24 cellular contexts compared by ENCODE assay signal in genomic region chr4:55178226-55179005, GRCh38. TPM values are rescaled to one million over a fixed set of nuclear protein-coding genes. Genes with fewer than 3 reads are reported as not detected.
DNase-seq lines count a peak whose midpoint lies in the region; ATAC-seq and TF ChIP-seq lines count a peak whose summit lies in the region.
"Had no signal": no experiment of that assay in that cellular context is flagged by ENCODE, and none has a peak within 500 bp of the region (broad histone marks: within the 10 kb centered on the region; RNA-seq: fewer than 3 reads in every experiment).

No MANE protein-coding gene starts in this region.

- no peak overlapping the region for H3K23ac ChIP-seq in mesenchymal stem cell (ENCODE audit: low read length in 2 of 2)

- TF ChIP-seq CTCF in left ventricle myocardium inferior (IDR thresholded peaks at IDR 0.05; ENCODE audit: borderline replicate concordance) (no peak), upper lobe of left lung (IDR thresholded peaks at IDR 0.05) (no peak), thyroid gland (IDR thresholded peaks at IDR 0.05) (no peak)

- H3K4me1 ChIP-seq in left ventricle myocardium inferior (peaks cover 33% of the 10 kb centered on the region), mesenchymal stem cell (ENCODE audit: control insufficient read depth, insufficient read depth, low read depth, low read length) (peaks cover 7% of the 10 kb centered on the region), upper lobe of left lung (peaks cover 0 to 5% (median 2%) of the 10 kb centered on the region in 4 donors), thyroid gland (no peaks in the 10 kb centered on the region)
- H3K4me1 ChIP-seq: adrenal gland, breast epithelium, Peyer's patch, upper lobe of right lung had no signal

- 92% methylated on average over 4 of the region's 7 CpGs for WGBS in mesenchymal stem cell
- 51 to 54% methylated on average over 7 of the region's 7 CpGs for WGBS in upper lobe of left lung, 2 donors
- 71 to 79% methylated on average over 7 of the region's 7 CpGs for WGBS in thyroid gland, 2 donors

- no peak overlapping the region for H3K9ac ChIP-seq in mesenchymal stem cell (ENCODE audit: low read length)
- H3K9ac ChIP-seq: neural progenitor cell had no signal

- H3K36me3 ChIP-seq in left ventricle myocardium inferior (no peaks in the 10 kb centered on the region), mesenchymal stem cell (ENCODE audit: control insufficient read depth in 1 of 2, insufficient read depth in 2 of 2, low read depth in 1 of 2, low read length in 2 of 2) (no peaks in the 10 kb centered on the region), upper lobe of left lung (no peaks in the 10 kb centered on the region), thyroid gland (no peaks in the 10 kb centered on the region)
- H3K36me3 ChIP-seq: adrenal gland, breast epithelium, neural progenitor cell, Peyer's patch, upper lobe of right lung had no signal

- no peak overlapping the region for H4K91ac ChIP-seq in mesenchymal stem cell (ENCODE audit: low read length)

- peak overlapping the region; percentile 56 for H2BK120ac ChIP-seq in mesenchymal stem cell (ENCODE audit: low read depth, low read length)

- TF ChIP-seq EP300 in upper lobe of left lung (IDR thresholded peaks at IDR 0.05) = no peak

- H2BK5ac ChIP-seq in mesenchymal stem cell (ENCODE audit: low read depth, low read length, poor library complexity, severe bottlenecking) = no peak overlapping the region

- H3K27me3 ChIP-seq in left ventricle myocardium inferior (ENCODE audit: low read depth) = no peaks in the 10 kb centered on the region
- H3K27me3 ChIP-seq in mesenchymal stem cell (ENCODE audit: control insufficient read depth in 1 of 2, insufficient read depth in 1 of 2, low read length in 2 of 2) = no peaks in the 10 kb centered on the region
- H3K27me3 ChIP-seq in upper lobe of left lung = no peaks in the 10 kb centered on the region
- no peaks in the 10 kb centered on the region for H3K27me3 ChIP-seq in thyroid gland
- H3K27me3 ChIP-seq: adrenal gland, breast epithelium, neural progenitor cell, Peyer's patch, upper lobe of right lung had no signal

- H2AFZ ChIP-seq in mesenchymal stem cell (ENCODE audit: low read depth, low read length) = no peak overlapping the region
- H2AFZ ChIP-seq: neural progenitor cell had no signal

- peak overlapping the region; percentile 85 for H3K27ac ChIP-seq in left ventricle myocardium inferior (replicated peaks)
- no peak overlapping the region for H3K27ac ChIP-seq in mesenchymal stem cell (ENCODE audit: low read length, poor library complexity, severe bottlenecking)
- H3K27ac ChIP-seq in upper lobe of left lung = peak overlapping the region; percentile 4 to 49 (median 36)
- no peak overlapping the region for H3K27ac ChIP-seq in thyroid gland
- H3K27ac ChIP-seq: neural progenitor cell, Peyer's patch had no signal

- DNase-seq in left ventricle myocardium inferior (no peak), Right ventricle myocardium superior (no peak), dermis blood vessel endothelial cell (peak; percentile 93), mesenchymal stem cell (no peak), upper lobe of left lung (no peak), thyroid gland (no peak), H4 (ENCODE audit: low spot score) (no peak), NCI-H2171 treated with DMSO at 0.1 percent for 48 hours (lab: John Stamatoyannopoulos, UW) (no peak)
- DNase-seq: activated CD4-positive, alpha-beta T cell treated with anti-CD3 and anti-CD28 coated beads for 1 hour; activated CD8-positive, alpha-beta T cell treated with anti-CD3 and anti-CD28 coated beads, Interleukin-2, amount 10 ng/mL, durations not matched to agents 7 days and 5 days; activated gamma-delta T cell treated with Interleukin-2 at 50 U/mL for 16 hours; adrenal gland; AML-193; cortex of kidney; DMS79; GOT3; NCI-H1694 treated with DMSO at 0.1 percent for 48 hours; NCI-H526; Peyer's patch; posterior cingulate gyrus; upper lobe of right lung had no signal

- ATAC-seq in Right ventricle myocardium superior (ENCODE audit: poor library complexity) = no peak
- ATAC-seq in upper lobe of left lung (ENCODE audit: low FRiP score in 2 of 2) = no peak
- ATAC-seq: activated CD8-positive, alpha-beta T cell treated with anti-CD3 and anti-CD28 coated beads, Interleukin-2, amount 10 ng/mL, durations not matched to agents 7 days and 5 days; upper lobe of right lung had no signal

- no peaks in the 10 kb centered on the region for H3K79me1 ChIP-seq in mesenchymal stem cell (replicated peaks; ENCODE audit: low read length, poor library complexity, severe bottlenecking)

- H3K4me3 ChIP-seq in left ventricle myocardium inferior (no peak overlapping the region), mesenchymal stem cell (ENCODE audit: insufficient read depth in 1 of 2, low read depth in 1 of 2, low read length in 2 of 2) (no peak overlapping the region), upper lobe of left lung (no peak overlapping the region), thyroid gland (replicated peaks in 1 of 3) (no peak overlapping the region)
- H3K4me3 ChIP-seq: adrenal gland, breast epithelium, neural progenitor cell, Peyer's patch, upper lobe of right lung had no signal

- H3K4ac ChIP-seq in mesenchymal stem cell (ENCODE audit: low read depth in 1 of 2, low read length in 2 of 2) = no peak overlapping the region

- no peak overlapping the region for H4K8ac ChIP-seq in mesenchymal stem cell (ENCODE audit: low read length)

- no peak overlapping the region for H3K4me2 ChIP-seq in mesenchymal stem cell (ENCODE audit: low read length, poor library complexity, severe bottlenecking)
- H3K4me2 ChIP-seq: neural progenitor cell had no signal

- no peak overlapping the region for H3K14ac ChIP-seq in mesenchymal stem cell (ENCODE audit: low read length in 2 of 2)

- H2BK12ac ChIP-seq in mesenchymal stem cell (ENCODE audit: low read length in 2 of 2) = no peak overlapping the region

- H2AK5ac ChIP-seq in mesenchymal stem cell (ENCODE audit: low read length, severe bottlenecking) = no peak overlapping the region

- H3K9me3 ChIP-seq in left ventricle myocardium inferior (replicated peaks) = no peaks in the 10 kb centered on the region
- H3K9me3 ChIP-seq in mesenchymal stem cell (ENCODE audit: control insufficient read depth, low read length) = no peaks in the 10 kb centered on the region
- no peaks in the 10 kb centered on the region for H3K9me3 ChIP-seq in upper lobe of left lung
- no peaks in the 10 kb centered on the region for H3K9me3 ChIP-seq in thyroid gland
- H3K9me3 ChIP-seq: adrenal gland, breast epithelium, Peyer's patch, upper lobe of right lung had no signal

- intact Hi-C loops in left ventricle myocardium inferior (cut with micrococcal nuclease) (no loop called here), Right ventricle myocardium superior (cut with DNase I) (no loop called here), thyroid gland (cut with DNase I) (no loop called here)

- no peak overlapping the region for H2BK15ac ChIP-seq in mesenchymal stem cell (ENCODE audit: low read depth, poor library complexity, severe bottlenecking)

- H3K18ac ChIP-seq in mesenchymal stem cell (ENCODE audit: low read depth in 1 of 2, low read length in 2 of 2) = peak overlapping the region; percentile 28 to 34

- TF ChIP-seq POLR2A in upper lobe of left lung (IDR thresholded peaks at IDR 0.05) = no peak
- TF ChIP-seq POLR2A in thyroid gland (IDR thresholded peaks at IDR 0.05) = no peak

RNA-seq across cellular contexts. Expression of gene KDR, which starts 53.0 kb away (rescaled TPM):
- 23.4 TPM for total RNA-seq in left ventricle myocardium inferior
- total RNA-seq in Right ventricle myocardium superior = 21.2 TPM
- 292 and 321 TPM in 2 replicates for total RNA-seq in dermis blood vessel endothelial cell
- polyA plus RNA-seq in mesenchymal stem cell (2013, experiment 1 of 2) = 1.7 TPM
- 1.5 TPM for polyA plus RNA-seq in mesenchymal stem cell (2013, experiment 2 of 2)
- 10 to 100 TPM; 22.0 to 53.1 (median 35.7) TPM for total RNA-seq in upper lobe of left lung
- total RNA-seq in thyroid gland = 100 to 1,000 TPM in 2 of 4 donors, 10 to 100 TPM in 2; 62.5 to 153 (median 96.8) TPM
- not detected in 2 replicates for total RNA-seq in H4 (2014; rRNA removed; shearing (Covaris generic))
- total RNA-seq: activated CD8-positive, alpha-beta T cell treated with anti-CD3 and anti-CD28 coated beads, Interleukin-2, amount 10 ng/mL, durations not matched to agents 7 days and 5 days; T-helper 1 cell treated with Interleukin-12 subunit alpha and Interleukin-12 subunit beta and Interleukin-4 antibody, amounts not matched to agents 30 ng/mL and 1 ng/mL, for 36 hours had no signal

Comparison
In these comparisons a context has a peak if more than half of its experiments do, and no peak if none do; other contexts are left out.
1. H3K27ac ChIP-seq: peak in left ventricle myocardium inferior (single experiment) and upper lobe of left lung (4 of 4); none in mesenchymal stem cell (single experiment) and thyroid gland (0 of 3).
2. RNA of gene KDR, which starts 53.0 kb away (total RNA-seq): 292 to 321 TPM in dermis blood vessel endothelial cell, 62.5 to 153 TPM in thyroid gland, 22.0 to 53.1 TPM in upper lobe of left lung, 23.4 TPM in left ventricle myocardium inferior (single experiment) and 21.2 TPM in Right ventricle myocardium superior (single experiment); not detected in H4; every median in the first group is over 10 times any median in the second.